Comparison of ENCODE assay signal across 8 cellular contexts in the genomic region with DNA sequence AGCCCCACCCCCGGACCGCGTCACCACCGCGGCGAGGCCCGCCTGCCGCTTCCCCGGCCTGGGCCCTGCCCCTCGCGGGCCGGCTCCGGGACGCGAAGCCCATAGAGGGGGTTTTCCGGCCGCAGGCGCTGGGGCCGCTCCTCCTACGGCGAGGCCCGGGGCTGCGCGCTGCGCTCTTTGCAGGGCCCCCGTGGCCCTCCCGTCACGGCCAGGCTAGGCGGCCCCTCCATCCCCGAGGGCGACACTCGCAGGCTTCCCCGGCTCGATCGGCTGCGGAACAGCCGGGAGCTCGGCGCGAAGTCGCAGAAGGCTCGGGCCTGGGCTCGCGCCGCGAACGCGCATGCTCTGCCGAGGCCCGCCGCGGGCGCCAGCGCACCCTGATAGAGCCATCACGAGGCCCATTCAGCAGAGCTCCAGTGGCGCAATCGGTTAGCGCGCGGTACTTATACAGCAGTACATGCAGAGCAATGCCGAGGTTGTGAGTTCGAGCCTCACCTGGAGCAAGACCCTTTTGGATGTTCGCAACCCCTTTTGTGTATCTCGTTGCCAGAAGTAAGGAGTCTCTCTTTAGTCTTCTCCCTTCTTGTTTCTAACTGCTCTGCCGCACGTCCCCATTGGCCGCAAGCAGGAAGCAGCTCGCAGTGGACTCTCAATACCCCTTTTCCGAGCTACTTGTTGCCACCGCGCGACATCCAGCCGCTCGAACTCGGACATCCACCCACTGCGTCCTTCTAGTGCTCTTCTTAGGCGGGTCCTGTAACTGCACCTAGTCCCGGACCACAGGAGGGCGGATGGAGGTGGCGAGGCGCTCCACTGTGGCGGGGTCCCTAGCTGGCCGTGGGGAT. TPM values are rescaled to one million over a fixed set of nuclear protein-coding genes. Genes with fewer than 3 reads are reported as not detected.
A peak's percentile ranks its signal among the peaks of the same experiment; 100 is the strongest.
DNase-seq lines count a peak whose midpoint lies in the region; ATAC-seq and TF ChIP-seq lines count a peak whose summit lies in the region.

No MANE protein-coding gene starts in this region.

- no peaks in the 10 kb centered on the region for H3K9me3 Mint-ChIP-seq in activated naive CD8-positive, alpha-beta T cell treated with anti-CD3 and anti-CD28 coated beads for 36 hours

- peak overlapping the region; percentile 94 for H3K27ac Mint-ChIP-seq in activated naive CD8-positive, alpha-beta T cell treated with anti-CD3 and anti-CD28 coated beads for 36 hours

- H3K27me3 ChIP-seq in parathyroid adenoma (ENCODE audit: control insufficient read depth, insufficient read depth, low read length) (no peaks in the 10 kb centered on the region), tibial nerve (no peaks in the 10 kb centered on the region)

- TF ChIP-seq EP300 in tibial nerve (IDR thresholded peaks at IDR 0.05) = peak in 1 of 2 donors; percentile 89

- H3K4me3 ChIP-seq in parathyroid adenoma (ENCODE audit: low read depth, low read length) = peak overlapping the region; percentile 65
- peak overlapping the region; percentile 59 to 69 (median 60) for H3K4me3 ChIP-seq in tibial nerve

- TF ChIP-seq CTCF in parathyroid adenoma (IDR thresholded peaks at IDR 0.05) = no peak
- peak in 1 of 5 experiments; percentile 2 for TF ChIP-seq CTCF in tibial nerve (IDR thresholded peaks at IDR 0.05)

- peaks cover 11% of the 10 kb centered on the region for H3K36me3 Mint-ChIP-seq in activated naive CD8-positive, alpha-beta T cell treated with anti-CD3 and anti-CD28 coated beads for 36 hours

- intact Hi-C loops in Right ventricle myocardium inferior (cut with DNase I) = loop anchor here (5.0 kb wide), 1 partner anchor 787 kb away; a partner anchor contains a TSS

- 0% methylated on average over 18 to 59 of the region's 83 CpGs for WGBS in tibial nerve, 2 donors

- H3K36me3 ChIP-seq in parathyroid adenoma (ENCODE audit: control insufficient read depth, insufficient read depth, low read length) (no peaks in the 10 kb centered on the region), tibial nerve (no peaks in the 10 kb centered on the region)

- TF ChIP-seq POLR2A in GM10847 (IDR thresholded peaks at IDR 0.05; ENCODE audit: extremely low read depth, insufficient read length) = peak; percentile 80
- TF ChIP-seq POLR2A in tibial nerve (IDR thresholded peaks at IDR 0.05) = peak; percentile 59 to 93

- H3K9ac ChIP-seq in parathyroid adenoma = peak overlapping the region; percentile 100

- peak; percentile 91 for DNase-seq in NCI-H1092 treated with DMSO at 0.1 percent for 48 hours (lab: John Stamatoyannopoulos, UW)
- DNase-seq in activated naive CD8-positive, alpha-beta T cell treated with anti-CD3 and anti-CD28 coated beads for 36 hours = peak; percentile 93
- peak; percentile 98 for DNase-seq in Right ventricle myocardium inferior (ENCODE audit: missing footprints)
- DNase-seq in tibial nerve (ENCODE audit: low spot score in 2 of 2) = peak; percentile 97 to 98

- H3K4me1 ChIP-seq in parathyroid adenoma (peaks cover 5% of the 10 kb centered on the region), tibial nerve (peaks cover 0 to 26% (median 2%) of the 10 kb centered on the region in 4 donors)

- peak overlapping the region; percentile 99 for H3K27ac ChIP-seq in parathyroid adenoma
- H3K27ac ChIP-seq in tibial nerve = peak overlapping the region; percentile 96 to 99 (median 98)

- ATAC-seq in HG02623 (IDR thresholded peaks at IDR 0.05; ENCODE audit: unreplicated experiment) = peak; percentile 71
- ATAC-seq in SK-N-SH treated with all-trans-retinoic acid at 6 μM for 48 hours = peak; percentile 86
- ATAC-seq in Right ventricle myocardium inferior = peak; percentile 94

- H3K9me3 ChIP-seq in parathyroid adenoma (ENCODE audit: control insufficient read depth, low read length) = no peaks in the 10 kb centered on the region
- H3K9me3 ChIP-seq in tibial nerve = no peaks in the 10 kb centered on the region

- H3K79me2 ChIP-seq in parathyroid adenoma = no peaks in the 10 kb centered on the region

- H3K4me1 Mint-ChIP-seq in activated naive CD8-positive, alpha-beta T cell treated with anti-CD3 and anti-CD28 coated beads for 36 hours = peaks cover 22% of the 10 kb centered on the region

- peak overlapping the region; percentile 71 for H3K4me2 ChIP-seq in parathyroid adenoma (ENCODE audit: low read length)

- peaks cover 4% of the 10 kb centered on the region for H3K27me3 Mint-ChIP-seq in activated naive CD8-positive, alpha-beta T cell treated with anti-CD3 and anti-CD28 coated beads for 36 hours

- peak overlapping the region; percentile 93 for H3K4me3 Mint-ChIP-seq in activated naive CD8-positive, alpha-beta T cell treated with anti-CD3 and anti-CD28 coated beads for 36 hours

- peak overlapping the region; percentile 100 for H2AFZ ChIP-seq in parathyroid adenoma

TF ChIP-seq in SK-N-SH treated with all-trans-retinoic acid at 6 μM for 48 hours, 23 proteins besides CTCF, POLR2A, EP300 and RAD21:
- TF ChIP-seq ZFP30 (CRISPR knock-in tag; IDR thresholded peaks at IDR 0.05) = no peak
- TF ChIP-seq, protein P1, sequence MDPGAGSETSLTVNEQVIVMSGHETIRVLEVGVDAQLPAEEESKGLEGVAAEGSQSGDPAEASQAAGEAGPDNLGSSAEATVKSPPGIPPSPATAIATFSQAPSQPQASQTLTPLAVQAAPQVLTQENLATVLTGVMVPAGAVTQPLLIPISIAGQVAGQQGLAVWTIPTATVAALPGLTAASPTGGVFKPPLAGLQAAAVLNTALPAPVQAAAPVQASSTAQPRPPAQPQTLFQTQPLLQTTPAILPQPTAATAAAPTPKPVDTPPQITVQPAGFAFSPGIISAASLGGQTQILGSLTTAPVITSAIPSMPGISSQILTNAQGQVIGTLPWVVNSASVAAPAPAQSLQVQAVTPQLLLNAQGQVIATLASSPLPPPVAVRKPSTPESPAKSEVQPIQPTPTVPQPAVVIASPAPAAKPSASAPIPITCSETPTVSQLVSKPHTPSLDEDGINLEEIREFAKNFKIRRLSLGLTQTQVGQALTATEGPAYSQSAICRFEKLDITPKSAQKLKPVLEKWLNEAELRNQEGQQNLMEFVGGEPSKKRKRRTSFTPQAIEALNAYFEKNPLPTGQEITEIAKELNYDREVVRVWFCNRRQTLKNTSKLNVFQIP (CRISPR knock-in tag; IDR thresholded peaks at IDR 0.05; ENCODE audit: borderline replicate concordance, low read depth) = no peak
- TF ChIP-seq, protein P2, sequence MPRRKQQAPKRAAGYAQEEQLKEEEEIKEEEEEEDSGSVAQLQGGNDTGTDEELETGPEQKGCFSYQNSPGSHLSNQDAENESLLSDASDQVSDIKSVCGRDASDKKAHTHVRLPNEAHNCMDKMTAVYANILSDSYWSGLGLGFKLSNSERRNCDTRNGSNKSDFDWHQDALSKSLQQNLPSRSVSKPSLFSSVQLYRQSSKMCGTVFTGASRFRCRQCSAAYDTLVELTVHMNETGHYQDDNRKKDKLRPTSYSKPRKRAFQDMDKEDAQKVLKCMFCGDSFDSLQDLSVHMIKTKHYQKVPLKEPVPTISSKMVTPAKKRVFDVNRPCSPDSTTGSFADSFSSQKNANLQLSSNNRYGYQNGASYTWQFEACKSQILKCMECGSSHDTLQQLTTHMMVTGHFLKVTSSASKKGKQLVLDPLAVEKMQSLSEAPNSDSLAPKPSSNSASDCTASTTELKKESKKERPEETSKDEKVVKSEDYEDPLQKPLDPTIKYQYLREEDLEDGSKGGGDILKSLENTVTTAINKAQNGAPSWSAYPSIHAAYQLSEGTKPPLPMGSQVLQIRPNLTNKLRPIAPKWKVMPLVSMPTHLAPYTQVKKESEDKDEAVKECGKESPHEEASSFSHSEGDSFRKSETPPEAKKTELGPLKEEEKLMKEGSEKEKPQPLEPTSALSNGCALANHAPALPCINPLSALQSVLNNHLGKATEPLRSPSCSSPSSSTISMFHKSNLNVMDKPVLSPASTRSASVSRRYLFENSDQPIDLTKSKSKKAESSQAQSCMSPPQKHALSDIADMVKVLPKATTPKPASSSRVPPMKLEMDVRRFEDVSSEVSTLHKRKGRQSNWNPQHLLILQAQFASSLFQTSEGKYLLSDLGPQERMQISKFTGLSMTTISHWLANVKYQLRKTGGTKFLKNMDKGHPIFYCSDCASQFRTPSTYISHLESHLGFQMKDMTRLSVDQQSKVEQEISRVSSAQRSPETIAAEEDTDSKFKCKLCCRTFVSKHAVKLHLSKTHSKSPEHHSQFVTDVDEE (CRISPR knock-in tag; IDR thresholded peaks at IDR 0.05) = no peak
- TF ChIP-seq ZNF565 (CRISPR knock-in tag; conservative IDR thresholded peaks at IDR 0.05; ENCODE audit: low read depth) = peak; percentile 53; the same call in 1 of the 2 replicates
- no peak for TF ChIP-seq SNAI2 (CRISPR knock-in tag; IDR thresholded peaks at IDR 0.05)
- TF ChIP-seq ZNF70 (CRISPR knock-in tag; IDR thresholded peaks at IDR 0.05) = peak; percentile 38; the same call in 1 of the 2 replicates
- TF ChIP-seq ZNF8 (CRISPR knock-in tag; IDR thresholded peaks at IDR 0.05) = peak; percentile 10; the same call in 1 of the 2 replicates
- TF ChIP-seq GLIS3 (CRISPR knock-in tag; IDR thresholded peaks at IDR 0.05) = peak; percentile 18; the same call in 1 of the 2 replicates
- TF ChIP-seq OSR1 (CRISPR knock-in tag; IDR thresholded peaks at IDR 0.05) = no peak
- TF ChIP-seq, protein P3, sequence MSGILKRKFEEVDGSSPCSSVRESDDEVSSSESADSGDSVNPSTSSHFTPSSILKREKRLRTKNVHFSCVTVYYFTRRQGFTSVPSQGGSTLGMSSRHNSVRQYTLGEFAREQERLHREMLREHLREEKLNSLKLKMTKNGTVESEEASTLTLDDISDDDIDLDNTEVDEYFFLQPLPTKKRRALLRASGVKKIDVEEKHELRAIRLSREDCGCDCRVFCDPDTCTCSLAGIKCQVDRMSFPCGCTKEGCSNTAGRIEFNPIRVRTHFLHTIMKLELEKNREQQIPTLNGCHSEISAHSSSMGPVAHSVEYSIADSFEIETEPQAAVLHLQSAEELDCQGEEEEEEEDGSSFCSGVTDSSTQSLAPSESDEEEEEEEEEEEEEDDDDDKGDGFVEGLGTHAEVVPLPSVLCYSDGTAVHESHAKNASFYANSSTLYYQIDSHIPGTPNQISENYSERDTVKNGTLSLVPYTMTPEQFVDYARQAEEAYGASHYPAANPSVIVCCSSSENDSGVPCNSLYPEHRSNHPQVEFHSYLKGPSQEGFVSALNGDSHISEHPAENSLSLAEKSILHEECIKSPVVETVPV (CRISPR knock-in tag; IDR thresholded peaks at IDR 0.05) = no peak
- TF ChIP-seq ZFP3 (CRISPR knock-in tag; IDR thresholded peaks at IDR 0.05) = peak; percentile 71
- TF ChIP-seq PPARA (CRISPR knock-in tag; IDR thresholded peaks at IDR 0.05; ENCODE audit: borderline replicate concordance) = peak; percentile 19; the same call in 1 of the 2 replicates
- TF ChIP-seq ISL1 (CRISPR knock-in tag; IDR thresholded peaks at IDR 0.05) = peak; percentile 18
TF ChIP-seq in SK-N-SH treated with all-trans-retinoic acid at 6 μM for 48 hours: peak in this region for 7.

RNA-seq across cellular contexts. Expression of a gene that starts 18.0 kb away (rescaled TPM):
- 1 to 10 TPM in 1 of 2 experiments, under 1 TPM in 1; 0.33 to 1.1 TPM for total RNA-seq in activated naive CD8-positive, alpha-beta T cell treated with anti-CD3 and anti-CD28 coated beads for 36 hours
- total RNA-seq in Right ventricle myocardium inferior (1.9 TPM), tibial nerve (10 to 100 TPM in 1 of 4 donors, 1 to 10 TPM in 3; 5.9 to 24.1 (median 7.6) TPM)

RNA-seq across cellular contexts. Expression of a gene that starts 46.4 kb away (rescaled TPM):
- under 1 TPM in 1 of 2 experiments, not detected in 1; 0.16 TPM for total RNA-seq in activated naive CD8-positive, alpha-beta T cell treated with anti-CD3 and anti-CD28 coated beads for 36 hours
- total RNA-seq in Right ventricle myocardium inferior = 0.43 TPM
- 1 to 10 TPM in 3 of 4 donors, under 1 TPM in 1; 0.60 to 3.7 (median 1.3) TPM for total RNA-seq in tibial nerve

Comparison
In these comparisons a context has a peak if more than half of its experiments do, and no peak if none do; other contexts are left out.
1. Peak in every context shown above with its lines: DNase-seq, ATAC-seq, H3K4me3 ChIP-seq and H3K27ac ChIP-seq.